Comparison of ENCODE assay signal across 10 cellular contexts in the genomic region with DNA sequence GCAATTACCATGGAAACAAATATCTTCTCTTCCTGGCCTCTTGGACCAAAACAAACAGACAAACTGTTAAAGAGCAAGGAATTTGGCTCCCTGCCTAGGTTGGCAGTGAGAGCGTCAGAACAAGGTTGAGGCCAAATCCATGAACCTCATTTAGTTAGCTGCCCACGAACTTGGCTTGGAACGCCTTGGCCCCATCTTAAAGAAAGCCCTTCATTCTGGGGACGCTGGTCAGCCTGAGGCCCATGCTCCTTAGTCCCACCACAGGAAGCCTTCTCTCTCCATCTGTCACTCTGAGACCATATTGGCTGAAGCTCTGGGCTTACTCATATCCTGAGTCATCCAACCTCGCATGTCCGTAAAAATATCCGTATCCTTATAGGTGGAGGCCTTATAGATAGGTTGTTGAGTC.
DNase-seq lines count a peak whose midpoint lies in the region; ATAC-seq and TF ChIP-seq lines count a peak whose summit lies in the region.
"Had no signal": no experiment of that assay in that cellular context is flagged by ENCODE, and none has a peak within 500 bp of the region (broad histone marks: within the 10 kb centered on the region; RNA-seq: fewer than 3 reads in every experiment).

No MANE protein-coding gene starts in this region.

- CTCF ChIA-PET in SK-N-SH (lab: Yijun Ruan, JAX), result interaction anchor here (1.2 to 14.4 kb wide), 5 partner anchors 61 to 348 kb away, joined by 3 to 477 read pairs (median 16); no protein-coding TSS in a partner anchor

- no peaks in the 10 kb centered on the region for H3K27me3 ChIP-seq in SK-N-SH (ENCODE audit: insufficient read depth)
- H3K27me3 ChIP-seq: transverse colon had no signal

- no peak overlapping the region for H3K4me3 ChIP-seq in SK-N-SH (ENCODE audit: low read depth in 2 of 2, low read length in 1 of 2)
- H3K4me3 ChIP-seq: transverse colon had no signal

- H3K9ac ChIP-seq in SK-N-SH, result no peak overlapping the region

- 24% methylated on average over 7 of the region's 7 CpGs for WGBS in SK-N-SH (ENCODE audit: low lambda C conversion rate)

- DNase-seq in GM04504 (ENCODE audit: low read depth) (peak; percentile 69), SK-N-SH (no peak), fibroblast of peridontal ligament (ENCODE audit: extremely low read depth) (peak; percentile 87), putamen (ENCODE audit: low spot score) (peak; percentile 76), Kasumi-1 (lab: John Stamatoyannopoulos, UW) (no peak)
- DNase-seq in stimulated activated CD4-positive, alpha-beta T cell treated with anti-CD3 and anti-CD28 coated beads, Interleukin-2, amount 100 ng/mL, for 24 hours, result no peak
- DNase-seq: activated naive CD8-positive, alpha-beta T cell treated with anti-CD3 and anti-CD28 coated beads, Interleukin-2, amount 10 ng/mL, durations not matched to agents 7 days and 5 days; transverse colon had no signal

- peaks cover 0 to 7% of the 10 kb centered on the region in 2 experiments for H3K36me3 ChIP-seq in SK-N-SH (replicated peaks in 1 of 2; ENCODE audit: control insufficient read depth in 1 of 2, insufficient read depth in 2 of 2, low read length in 1 of 2)
- H3K36me3 ChIP-seq: transverse colon had no signal

- peak overlapping the region in 1 of 2 experiments; percentile 75; a peak in 2 of 4 replicates for H3K27ac ChIP-seq in SK-N-SH (ENCODE audit: low read depth in 2 of 2, low read length in 1 of 2)
- H3K27ac ChIP-seq: transverse colon had no signal

- no peak for TF ChIP-seq RAD21 in SK-N-SH (IDR thresholded peaks at IDR 0.05; ENCODE audit: low read length)

- peak overlapping the region; percentile 34 for H3K4me2 ChIP-seq in SK-N-SH

- H4K20me1 ChIP-seq in SK-N-SH (ENCODE audit: insufficient read depth), result no peaks in the 10 kb centered on the region

- no peaks in the 10 kb centered on the region for H3K9me2 ChIP-seq in SK-N-SH

- H3K79me2 ChIP-seq in SK-N-SH (ENCODE audit: insufficient read depth), result no peaks in the 10 kb centered on the region

- POLR2A ChIA-PET in SK-N-SH (lab: Yijun Ruan, JAX), result no interaction called here

- TF ChIP-seq CTCF in SK-N-SH (IDR thresholded peaks at IDR 0.05), result no peak

- H2AFZ ChIP-seq in SK-N-SH (ENCODE audit: low read depth), result no peak overlapping the region

- ATAC-seq in GM21619 (IDR thresholded peaks at IDR 0.05; ENCODE audit: unreplicated experiment) (no peak), GM21529 (IDR thresholded peaks at IDR 0.05; ENCODE audit: unreplicated experiment) (no peak)

- peaks cover 3 to 22% of the 10 kb centered on the region in 2 experiments; a peak in 2 of 4 replicates for H3K4me1 ChIP-seq in SK-N-SH (ENCODE audit: control insufficient read depth in 1 of 2, insufficient read depth in 2 of 2, low read depth in 1 of 2, low read length in 1 of 2)

- peaks cover 11% of the 10 kb centered on the region for H3F3A ChIP-seq in SK-N-SH (replicated peaks; ENCODE audit: insufficient read depth)

- TF ChIP-seq EP300 in SK-N-SH (IDR thresholded peaks at IDR 0.05; ENCODE audit: borderline replicate concordance in 1 of 2, low read depth in 1 of 2, low read length in 1 of 2), result peak in 1 of 2 experiments; percentile 70; a peak in 1 of 4 replicates

- 0 out of 2 replicates have a peak, but pooled peaks cover 4% of the 10 kb centered on the region for H3K9me3 ChIP-seq in SK-N-SH
- H3K9me3 ChIP-seq: transverse colon had no signal

TF ChIP-seq in SK-N-SH, 30 proteins besides CTCF, POLR2A, EP300 and RAD21:
- TF ChIP-seq TAF1 (IDR thresholded peaks at IDR 0.05; ENCODE audit: borderline replicate concordance, low read depth, low read length) (no peak), SMC3 (IDR thresholded peaks at IDR 0.05; ENCODE audit: low read depth, low read length) (no peak), GATA2 (CRISPR knock-in tag; IDR thresholded peaks at IDR 0.05) (no peak), EZH2phosphoT487 (IDR thresholded peaks at IDR 0.05; ENCODE audit: borderline replicate concordance, low read depth) (no peak), FOXJ3 (CRISPR knock-in tag; IDR thresholded peaks at IDR 0.05) (no peak), NRF1 (IDR thresholded peaks at IDR 0.05; ENCODE audit: low read depth, low read length) (no peak), USF1 (IDR thresholded peaks at IDR 0.05; ENCODE audit: borderline replicate concordance, low read depth) (no peak), POLR2AphosphoS5 (IDR thresholded peaks at IDR 0.05; ENCODE audit: low read depth, low read length) (no peak), RFX5 (IDR thresholded peaks at IDR 0.05; ENCODE audit: low read length) (no peak), ELF1 (IDR thresholded peaks at IDR 0.05) (peak; percentile 34; the same call in 1 of the 2 replicates), MEF2A (IDR thresholded peaks at IDR 0.05; ENCODE audit: borderline replicate concordance, low read depth) (no peak), TEAD4 (IDR thresholded peaks at IDR 0.05; ENCODE audit: borderline replicate concordance, insufficient read depth) (0 out of 2 replicates have a peak, but pooled peaks have one; percentile 25), YY1 (IDR thresholded peaks at IDR 0.05; ENCODE audit: low read depth) (no peak), TCF12 (IDR thresholded peaks at IDR 0.05) (peak; percentile 84), FOXM1 (IDR thresholded peaks at IDR 0.05; ENCODE audit: low read depth) (no peak), CHD2 (IDR thresholded peaks at IDR 0.05; ENCODE audit: low read length, partially characterized antibody) (no peak), NFIC (IDR thresholded peaks at IDR 0.05; ENCODE audit: borderline replicate concordance) (peak; percentile 81), MAX (IDR thresholded peaks at IDR 0.05; ENCODE audit: low read depth) (peak; percentile 71), JUND (IDR thresholded peaks at IDR 0.05) (peak; percentile 86; the same call in 1 of the 2 replicates), ZBTB33 (IDR thresholded peaks at IDR 0.05; ENCODE audit: borderline replicate concordance, low read depth) (no peak), FOSL2 (IDR thresholded peaks at IDR 0.05; ENCODE audit: borderline replicate concordance, low read depth) (peak; percentile 95), MXI1 (IDR thresholded peaks at IDR 0.05; ENCODE audit: low read depth, low read length) (no peak), SIN3A (IDR thresholded peaks at IDR 0.05; ENCODE audit: borderline replicate concordance, low read depth, low read length) (0 out of 2 replicates have a peak, but pooled peaks have one; percentile 36)
- TF ChIP-seq, protein P1, sequence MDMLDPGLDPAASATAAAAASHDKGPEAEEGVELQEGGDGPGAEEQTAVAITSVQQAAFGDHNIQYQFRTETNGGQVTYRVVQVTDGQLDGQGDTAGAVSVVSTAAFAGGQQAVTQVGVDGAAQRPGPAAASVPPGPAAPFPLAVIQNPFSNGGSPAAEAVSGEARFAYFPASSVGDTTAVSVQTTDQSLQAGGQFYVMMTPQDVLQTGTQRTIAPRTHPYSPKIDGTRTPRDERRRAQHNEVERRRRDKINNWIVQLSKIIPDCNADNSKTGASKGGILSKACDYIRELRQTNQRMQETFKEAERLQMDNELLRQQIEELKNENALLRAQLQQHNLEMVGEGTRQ (IDR thresholded peaks at IDR 0.05; ENCODE audit: borderline replicate concordance, low read depth, low read length), result no peak
- TF ChIP-seq, protein P2, sequence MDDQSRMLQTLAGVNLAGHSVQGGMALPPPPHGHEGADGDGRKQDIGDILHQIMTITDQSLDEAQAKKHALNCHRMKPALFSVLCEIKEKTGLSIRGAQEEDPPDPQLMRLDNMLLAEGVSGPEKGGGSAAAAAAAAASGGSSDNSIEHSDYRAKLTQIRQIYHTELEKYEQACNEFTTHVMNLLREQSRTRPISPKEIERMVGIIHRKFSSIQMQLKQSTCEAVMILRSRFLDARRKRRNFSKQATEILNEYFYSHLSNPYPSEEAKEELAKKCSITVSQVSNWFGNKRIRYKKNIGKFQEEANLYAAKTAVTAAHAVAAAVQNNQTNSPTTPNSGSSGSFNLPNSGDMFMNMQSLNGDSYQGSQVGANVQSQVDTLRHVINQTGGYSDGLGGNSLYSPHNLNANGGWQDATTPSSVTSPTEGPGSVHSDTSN (IDR thresholded peaks at IDR 0.05), result peak; percentile 87
- TF ChIP-seq, protein P3, sequence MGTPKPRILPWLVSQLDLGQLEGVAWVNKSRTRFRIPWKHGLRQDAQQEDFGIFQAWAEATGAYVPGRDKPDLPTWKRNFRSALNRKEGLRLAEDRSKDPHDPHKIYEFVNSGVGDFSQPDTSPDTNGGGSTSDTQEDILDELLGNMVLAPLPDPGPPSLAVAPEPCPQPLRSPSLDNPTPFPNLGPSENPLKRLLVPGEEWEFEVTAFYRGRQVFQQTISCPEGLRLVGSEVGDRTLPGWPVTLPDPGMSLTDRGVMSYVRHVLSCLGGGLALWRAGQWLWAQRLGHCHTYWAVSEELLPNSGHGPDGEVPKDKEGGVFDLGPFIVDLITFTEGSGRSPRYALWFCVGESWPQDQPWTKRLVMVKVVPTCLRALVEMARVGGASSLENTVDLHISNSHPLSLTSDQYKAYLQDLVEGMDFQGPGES (IDR thresholded peaks at IDR 0.05; ENCODE audit: low read depth, low read length), result no peak

Comparison
In these comparisons a context has a peak if more than half of its experiments do, and no peak if none do; other contexts are left out.
1. DNase-seq: peak in GM04504 (single experiment), fibroblast of peridontal ligament (single experiment) and putamen (single experiment); none in SK-N-SH (single experiment), Kasumi-1 (0 of 2) and stimulated activated CD4-positive, alpha-beta T cell treated with anti-CD3 and anti-CD28 coated beads, Interleukin-2, amount 100 ng/mL, for 24 hours (0 of 2).